ENCODE assay signal across 7 cellular contexts in genomic region chr7:129833353-129833752, GRCh38.
A peak's percentile ranks its signal among the peaks of the same experiment; 100 is the strongest.
DNase-seq lines count a peak whose midpoint lies in the region; ATAC-seq and TF ChIP-seq lines count a peak whose summit lies in the region.
"Not testable (repeated sequence)": the region's sequence is repeated elsewhere in the genome, so short reads cannot be mapped to it uniquely, and the experiment has no call there.

No MANE protein-coding gene starts in this region.

- peaks cover 43% of the 10 kb centered on the region for H3K4me1 Mint-ChIP-seq in Calu3 (ENCODE audit: low read depth, unreplicated experiment)
- peaks cover 75% of the 10 kb centered on the region for H3K4me1 Mint-ChIP-seq in chondrocyte (ENCODE audit: low read depth)
- H3K4me1 Mint-ChIP-seq in memory B cell, result peaks cover 10% of the 10 kb centered on the region
- H3K4me1 Mint-ChIP-seq in nephron progenitor cell, result peaks cover 75% of the 10 kb centered on the region
- peaks cover 63% of the 10 kb centered on the region for H3K4me1 Mint-ChIP-seq in type B pancreatic cell (ENCODE audit: unreplicated experiment)

- not testable (repeated sequence) for H3K36me3 ChIP-seq in OCI-LY7 (ENCODE audit: insufficient read depth, low read length)

- not testable (repeated sequence) for H3K27me3 Mint-ChIP-seq in Calu3 (ENCODE audit: unreplicated experiment); chondrocyte (ENCODE audit: low read depth); memory B cell; nephron progenitor cell (ENCODE audit: low read depth, poor library complexity); type B pancreatic cell

- H4K20me1 ChIP-seq in OCI-LY7 (ENCODE audit: insufficient read depth, low read length), result not testable (repeated sequence)

- not testable (repeated sequence) for TF ChIP-seq CTCF in Calu3 (IDR thresholded peaks at IDR 0.05; ENCODE audit: unreplicated experiment); OCI-LY7 (conservative IDR thresholded peaks at IDR 0.05; ENCODE audit: low read length); chondrocyte (IDR thresholded peaks at IDR 0.05); nephron progenitor cell (IDR thresholded peaks at IDR 0.05); type B pancreatic cell (conservative IDR thresholded peaks at IDR 0.05)

- H3K4me3 Mint-ChIP-seq in Calu3 (ENCODE audit: low read depth, unreplicated experiment); chondrocyte (ENCODE audit: unreplicated experiment); memory B cell; nephron progenitor cell; type B pancreatic cell: not testable (repeated sequence)

- peaks cover 74% of the 10 kb centered on the region for H3K36me3 Mint-ChIP-seq in Calu3 (ENCODE audit: insufficient read depth, unreplicated experiment)
- H3K36me3 Mint-ChIP-seq in chondrocyte (ENCODE audit: low read depth), result peaks cover 39% of the 10 kb centered on the region
- H3K36me3 Mint-ChIP-seq in memory B cell, result peaks cover 18% of the 10 kb centered on the region
- peaks cover 45% of the 10 kb centered on the region for H3K36me3 Mint-ChIP-seq in nephron progenitor cell (ENCODE audit: low read depth)
- H3K36me3 Mint-ChIP-seq in type B pancreatic cell, result peaks cover 30% of the 10 kb centered on the region

- H2AFZ ChIP-seq in OCI-LY7 (ENCODE audit: low read length), result not testable (repeated sequence)

- H3K9me3 ChIP-seq in OCI-LY7 (ENCODE audit: low read length), result not testable (repeated sequence)

- not testable (repeated sequence) for H3K4me3 ChIP-seq in OCI-LY7 (ENCODE audit: low read depth, low read length, poor library complexity, severe bottlenecking)

- POLR2A ChIA-PET in OCI-LY7 (lab: Charles Lee), result not testable (repeated sequence)

- intact Hi-C loops in Calu3 (cut with micrococcal nuclease; ENCODE audit: unreplicated experiment); OCI-LY7 (cut with micrococcal nuclease; ENCODE audit: unreplicated experiment): not testable (repeated sequence)

- H3K4me1 ChIP-seq in OCI-LY7 (ENCODE audit: insufficient read depth, low read length, poor library complexity, severe bottlenecking), result not testable (repeated sequence)

- H3K27ac Mint-ChIP-seq in Calu3 (ENCODE audit: unreplicated experiment), result not testable (repeated sequence)
- H3K27ac Mint-ChIP-seq in chondrocyte (ENCODE audit: unreplicated experiment), result peak overlapping the region; percentile 99
- H3K27ac Mint-ChIP-seq in memory B cell, result peak overlapping the region; percentile 6
- peak overlapping the region; percentile 41 for H3K27ac Mint-ChIP-seq in nephron progenitor cell
- H3K27ac Mint-ChIP-seq in type B pancreatic cell, result peak overlapping the region; percentile 28

- H3K4me2 ChIP-seq in OCI-LY7 (ENCODE audit: low read length), result not testable (repeated sequence)

- not testable (repeated sequence) for H3K9me3 Mint-ChIP-seq in Calu3 (ENCODE audit: low read depth, unreplicated experiment); chondrocyte (ENCODE audit: low read depth); memory B cell; nephron progenitor cell; type B pancreatic cell

- not testable (repeated sequence) for H3K27ac ChIP-seq in OCI-LY7 (ENCODE audit: low read depth, low read length, poor library complexity, severe bottlenecking)

- H3K9me2 ChIP-seq in OCI-LY7 (ENCODE audit: insufficient read depth, low read length), result not testable (repeated sequence)

- not testable (repeated sequence) for H3K79me2 ChIP-seq in OCI-LY7 (ENCODE audit: insufficient read depth, low read depth, low read length)

- not testable (repeated sequence) for DNase-seq in Calu3; OCI-LY7 (ENCODE audit: low spot score); chondrocyte (ENCODE audit: low spot score); memory B cell (ENCODE audit: low spot score in 2 of 2); nephron progenitor cell; type B pancreatic cell (ENCODE audit: extremely low spot score, unreplicated experiment)

- ATAC-seq in SK-N-SH treated with all-trans-retinoic acid at 6 μM for 48 hours, result peak; percentile 1; the same call in 1 of the 3 replicates
- not testable (repeated sequence) for ATAC-seq in memory B cell (ENCODE audit: low read depth)

- BruUV-seq in Calu3 (replicated peaks; lab: Mats Ljungman, UMichigan) (TSS peak; percentile 33), OCI-LY7 (replicated peaks; lab: Mats Ljungman, UMichigan) (TSS peak; percentile 56)

- CTCF ChIA-PET in Calu3 (lab: Charles Lee); OCI-LY7 (lab: Charles Lee; ENCODE audit: unreplicated experiment): not testable (repeated sequence)

TF ChIP-seq in SK-N-SH treated with all-trans-retinoic acid at 6 μM for 48 hours, 23 proteins besides CTCF, POLR2A, EP300 and RAD21:
- peak; percentile 82 for TF ChIP-seq TCF4 (CRISPR knock-in tag; IDR thresholded peaks at IDR 0.05; ENCODE audit: borderline replicate concordance)
- 0 out of 2 replicates have a peak, but pooled peaks have one; percentile 24 for TF ChIP-seq ISL1 (CRISPR knock-in tag; IDR thresholded peaks at IDR 0.05)
TF ChIP-seq in SK-N-SH treated with all-trans-retinoic acid at 6 μM for 48 hours: peak in this region for 2; not testable (repeated sequence) for 21.
